ENCODE assay signal across 8 cellular contexts in genomic region chr1:198156111-198156744, GRCh38. TPM values are rescaled to one million over a fixed set of nuclear protein-coding genes. Genes with fewer than 3 reads are reported as not detected.
DNase-seq lines count a peak whose midpoint lies in the region; ATAC-seq and TF ChIP-seq lines count a peak whose summit lies in the region.

No MANE protein-coding gene starts in this region.

- peak overlapping the region; percentile 96 for H3K4me3 Mint-ChIP-seq in activated CD4-positive, alpha-beta memory T cell treated with anti-CD3 and anti-CD28 coated beads, Interleukin-2, amount 10 ng/mL, durations not matched to agents 7 days and 5 days
- peak overlapping the region; percentile 94 to 96 for H3K4me3 Mint-ChIP-seq in effector memory CD8-positive, alpha-beta T cell
- H3K4me3 Mint-ChIP-seq in mesothelial cell of epicardium, result peak overlapping the region; percentile 85

- H3K36me3 Mint-ChIP-seq in activated CD4-positive, alpha-beta memory T cell treated with anti-CD3 and anti-CD28 coated beads, Interleukin-2, amount 10 ng/mL, durations not matched to agents 7 days and 5 days (ENCODE audit: low read depth), result peaks cover 5% of the 10 kb centered on the region
- peaks cover 29% of the 10 kb centered on the region for H3K36me3 Mint-ChIP-seq in effector memory CD8-positive, alpha-beta T cell (ENCODE audit: insufficient read depth)
- no peaks in the 10 kb centered on the region for H3K36me3 Mint-ChIP-seq in mesothelial cell of epicardium

- H3K9me3 Mint-ChIP-seq in activated CD4-positive, alpha-beta memory T cell treated with anti-CD3 and anti-CD28 coated beads, Interleukin-2, amount 10 ng/mL, durations not matched to agents 7 days and 5 days, result no peaks in the 10 kb centered on the region
- no peaks in the 10 kb centered on the region for H3K9me3 Mint-ChIP-seq in effector memory CD8-positive, alpha-beta T cell
- no peaks in the 10 kb centered on the region for H3K9me3 Mint-ChIP-seq in mesothelial cell of epicardium

- no peaks in the 10 kb centered on the region for H3K27me3 Mint-ChIP-seq in activated CD4-positive, alpha-beta memory T cell treated with anti-CD3 and anti-CD28 coated beads, Interleukin-2, amount 10 ng/mL, durations not matched to agents 7 days and 5 days
- H3K27me3 Mint-ChIP-seq in effector memory CD8-positive, alpha-beta T cell, result no peaks in the 10 kb centered on the region
- no peaks in the 10 kb centered on the region for H3K27me3 Mint-ChIP-seq in mesothelial cell of epicardium (ENCODE audit: low read depth)

- peak; percentile 62 for TF ChIP-seq CTCF in mesothelial cell of epicardium (IDR thresholded peaks at IDR 0.05; ENCODE audit: unreplicated experiment)

- H3K4me1 Mint-ChIP-seq in activated CD4-positive, alpha-beta memory T cell treated with anti-CD3 and anti-CD28 coated beads, Interleukin-2, amount 10 ng/mL, durations not matched to agents 7 days and 5 days, result peaks cover 21% of the 10 kb centered on the region
- peaks cover 22 to 50% of the 10 kb centered on the region in 2 donors for H3K4me1 Mint-ChIP-seq in effector memory CD8-positive, alpha-beta T cell (ENCODE audit: low read depth in 2 of 2)
- peaks cover 43% of the 10 kb centered on the region for H3K4me1 Mint-ChIP-seq in mesothelial cell of epicardium

- H3K27ac Mint-ChIP-seq in activated CD4-positive, alpha-beta memory T cell treated with anti-CD3 and anti-CD28 coated beads, Interleukin-2, amount 10 ng/mL, durations not matched to agents 7 days and 5 days, result peak overlapping the region; percentile 91
- H3K27ac Mint-ChIP-seq in effector memory CD8-positive, alpha-beta T cell, result peak overlapping the region; percentile 96
- H3K27ac Mint-ChIP-seq in mesothelial cell of epicardium, result peak overlapping the region; percentile 95

- DNase-seq in Ammon's horn (ENCODE audit: low spot score) (peak; percentile 53), NCI-H774 (lab: John Stamatoyannopoulos, UW) (peak; percentile 48), mesothelial cell of epicardium (ENCODE audit: low spot score in 2 of 2, unreplicated experiment in 2 of 2) (peak in 1 of 2 experiments; percentile 48)
- DNase-seq in activated CD4-positive, alpha-beta memory T cell treated with anti-CD3 and anti-CD28 coated beads, Interleukin-2, amount 10 ng/mL, durations not matched to agents 7 days and 5 days, result peak; percentile 79
- DNase-seq in effector memory CD8-positive, alpha-beta T cell, result peak; percentile 73 to 79 (median 75)
- peak; percentile 43 for DNase-seq in stimulated activated CD8-positive, alpha-beta memory T cell treated with anti-CD3 and anti-CD28 coated beads, Interleukin-7, amount 100 ng/mL, for 24 hours (ENCODE audit: low read depth)

- POLR2A ChIA-PET in activated CD4-positive, alpha-beta memory T cell treated with anti-CD3 and anti-CD28 coated beads, Interleukin-2, amount 10 ng/mL, durations not matched to agents 7 days and 5 days (lab: Charles Lee), result interaction anchor here (0.8 to 4.7 kb wide), 15 partner anchors 11 to 526 kb away, joined by 3 to 59 read pairs (median 4); no protein-coding TSS in a partner anchor

- CTCF ChIA-PET in activated CD4-positive, alpha-beta memory T cell treated with anti-CD3 and anti-CD28 coated beads, Interleukin-2, amount 10 ng/mL, durations not matched to agents 7 days and 5 days (lab: Charles Lee), result interaction anchor here (0.7 to 1.8 kb wide), 15 partner anchors 9 to 635 kb away, joined by 3 to 8 read pairs (median 3); no protein-coding TSS in a partner anchor

- peak; percentile 35 for ATAC-seq in GM18909 (IDR thresholded peaks at IDR 0.05; ENCODE audit: poor library complexity, unreplicated experiment)
- peak; percentile 24 for ATAC-seq in HG03469 (IDR thresholded peaks at IDR 0.05; ENCODE audit: unreplicated experiment)
- ATAC-seq in effector memory CD8-positive, alpha-beta T cell (replicated peaks), result peak; percentile 41

RNA-seq across cellular contexts. Expression of gene NEK7, which starts 0.6 kb away (rescaled TPM):
- 10 to 100 TPM; 73.5 to 79.6 TPM for total RNA-seq in activated CD4-positive, alpha-beta memory T cell treated with anti-CD3 and anti-CD28 coated beads, Interleukin-2, amount 10 ng/mL, durations not matched to agents 7 days and 5 days
- total RNA-seq in mesothelial cell of epicardium, result 58.3 to 63.2 TPM (median 61.6 TPM) in 3 replicates
